Comparison of ENCODE assay signal across 23 cellular contexts in the genomic region with DNA sequence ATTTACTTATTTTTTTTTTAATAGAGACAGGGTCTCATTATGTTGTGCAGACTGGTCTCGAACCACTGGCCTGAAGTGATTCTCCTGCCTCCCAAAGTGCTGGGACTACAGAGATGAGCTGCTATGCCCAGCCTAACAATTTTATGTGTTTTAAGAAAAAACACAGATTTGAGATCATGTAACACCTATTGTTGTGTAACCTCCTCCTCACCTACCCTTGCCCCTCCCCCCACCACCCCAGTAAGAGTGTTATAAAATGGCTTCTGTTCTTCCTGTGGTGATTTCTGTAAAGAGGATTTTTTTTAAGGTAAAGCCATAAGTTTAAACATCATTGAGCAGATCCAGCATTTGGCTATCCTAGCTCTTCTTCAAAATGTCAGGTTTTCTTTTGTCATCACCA. TPM values are rescaled to one million over a fixed set of nuclear protein-coding genes. Genes with fewer than 3 reads are reported as not detected.
A peak's percentile ranks its signal among the peaks of the same experiment; 100 is the strongest.
DNase-seq lines count a peak whose midpoint lies in the region; FAIRE-seq and TF ChIP-seq lines count a peak whose summit lies in the region.
"Had no signal": no experiment of that assay in that cellular context is flagged by ENCODE, and none has a peak within 500 bp of the region (broad histone marks: within the 10 kb centered on the region; RNA-seq: fewer than 3 reads in every experiment).

No MANE protein-coding gene starts in this region.

- H3K27me3 Mint-ChIP-seq in neural crest cell (ENCODE audit: low read depth) (no peaks in the 10 kb centered on the region), H9 (ENCODE audit: low read depth) (no peaks in the 10 kb centered on the region)
- H3K27me3 Mint-ChIP-seq: B cell; CD4-positive, alpha-beta T cell; CD8-positive, alpha-beta memory T cell had no signal

- H4K8ac ChIP-seq in H1 (ENCODE audit: extremely low read depth, insufficient read depth, low read length) (no peak overlapping the region), H9 (replicated peaks; ENCODE audit: insufficient read length, low read depth, low read length) (no peak overlapping the region)

- H3K36me3 ChIP-seq in H1 (ENCODE audit: control insufficient read depth in 2 of 4, insufficient read depth in 4 of 4, low read length in 3 of 4) = peaks cover 4 to 25% (median 9%) of the 10 kb centered on the region in 4 experiments; a peak in 6 of 8 replicates

- H4K20me1 ChIP-seq in H1 (replicated peaks in 1 of 2; ENCODE audit: control insufficient read depth in 1 of 2, insufficient read depth in 2 of 2, low read length in 2 of 2) (no peaks in the 10 kb centered on the region), H9 (ENCODE audit: control insufficient read depth, insufficient read depth, insufficient read length) (no peaks in the 10 kb centered on the region)

- DNase-seq in NK-92 treated with Interleukin-12 subunit alpha and Interleukin-12 subunit beta, amount 100 ng/mL, for 24 hours (lab: John Stamatoyannopoulos, UW) = peak; percentile 32
- DNase-seq in NK-92 (lab: John Stamatoyannopoulos, UW; ENCODE audit: unreplicated experiment) (no peak), H1 (ENCODE audit: low read depth in 1 of 2, low spot score in 2 of 2) (no peak), iPS-NIHi11 (ENCODE audit: low spot score) (peak; percentile 17), neural crest cell (ENCODE audit: low read depth, low spot score) (no peak), H9 (no peak), Kasumi-1 (lab: John Stamatoyannopoulos, UW) (no peak)
- DNase-seq in stimulated activated CD4-positive, alpha-beta T cell treated with anti-CD3 and anti-CD28 coated beads, Interleukin-1b, Interleukin-23, amount 100 ng/mL, for 48 hours = no peak
- DNase-seq: CD4-positive, alpha-beta T cell; CD8-positive, alpha-beta memory T cell; DMS 273 treated with DMSO at 0.1 percent for 48 hours; DMS79; EL; GDM1; HFFc6 had no signal

- TF ChIP-seq POLR2A in H1 (IDR thresholded peaks at IDR 0.05; ENCODE audit: control extremely low read depth in 1 of 2, low read depth in 2 of 2, low read length in 2 of 2) = no peak

- H3K79me1 ChIP-seq in H1 (ENCODE audit: low read depth, low read length) (no peaks in the 10 kb centered on the region), H9 (ENCODE audit: insufficient read depth, low read depth, low read length, poor library complexity, severe bottlenecking) (no peaks in the 10 kb centered on the region)

- H3K9ac ChIP-seq in H1 (replicated peaks in 1 of 4; ENCODE audit: extremely low read depth in 1 of 4, low read depth in 3 of 4, low read length in 3 of 4) (no peak overlapping the region), H9 (ENCODE audit: extremely low read depth, insufficient read length, low read length) (no peak overlapping the region)
- H3K9ac ChIP-seq: BLaER1 treated with 17β-estradiol and CSF1 and Interleukin-3, amounts not matched to agents 10 nM and 100 nM had no signal

- 100% methylated on average over 1 of the region's 1 CpG; no CpG with 5 or more reads in 1 of the 2 experiments for WGBS in H1 (ENCODE audit: extremely low coverage in 1 of 2, insufficient coverage in 1 of 2, insufficient read length in 1 of 2, insufficient replicate concordance in 2 of 2, low coverage in 1 of 2, low lambda C conversion rate in 2 of 2, missing lambda C conversion rate in 1 of 2), 2 experiments
- no CpG with 5 or more reads among the region's 1 CpG for WGBS in H9 (ENCODE audit: extremely low coverage, insufficient read length, low lambda C conversion rate)

- H2BK120ac ChIP-seq in H1 (replicated peaks; ENCODE audit: low read depth, low read length) (no peak overlapping the region), H9 (ENCODE audit: low read depth, low read length, poor library complexity, severe bottlenecking) (no peak overlapping the region)

- no peak for FAIRE-seq in H1 (lab: Jason Lieb, UNC)
- FAIRE-seq: A204.1, D721Med, GM12878 had no signal

- H3K14ac ChIP-seq in H1 (ENCODE audit: insufficient read length) (no peak overlapping the region), H9 (ENCODE audit: insufficient read depth, low read length) (no peak overlapping the region)

- H3K9me3 Mint-ChIP-seq in neural crest cell = no peaks in the 10 kb centered on the region
- H3K9me3 Mint-ChIP-seq in H9 = no peaks in the 10 kb centered on the region
- H3K9me3 Mint-ChIP-seq: CD4-positive, alpha-beta T cell; CD8-positive, alpha-beta memory T cell; HFFc6 had no signal

- H3K27ac Mint-ChIP-seq in neural crest cell (ENCODE audit: unreplicated experiment) = peak overlapping the region; percentile 5
- peak overlapping the region in 1 of 3 experiments; percentile 31; a peak in 1 of 7 replicates for H3K27ac Mint-ChIP-seq in H9
- H3K27ac Mint-ChIP-seq: B cell; CD14-positive monocyte; CD4-positive, alpha-beta T cell; HFFc6 had no signal

- H3K56ac ChIP-seq in H1 (replicated peaks; ENCODE audit: insufficient read length, low read depth, low read length) (no peak overlapping the region), H9 (ENCODE audit: insufficient read length, low read depth, low read length) (no peak overlapping the region)

- H3K79me2 ChIP-seq in H1 (ENCODE audit: control insufficient read depth in 1 of 2, insufficient read depth in 2 of 2, low read length in 2 of 2) (peaks cover 0 to 27% of the 10 kb centered on the region in 2 experiments; a peak in 2 of 4 replicates), H9 (ENCODE audit: insufficient read depth, low read length) (no peaks in the 10 kb centered on the region)

- H3T11ph ChIP-seq in H9 (ENCODE audit: low read length) = no peak overlapping the region

- CTCF ChIA-PET in H1 (lab: Charles Lee; ENCODE audit: partially characterized antibody) = interaction anchor here (1.0 to 1.3 kb wide), 2 partner anchors 21 to 170 kb away, joined by 3 to 4 read pairs; no protein-coding TSS in a partner anchor

- POLR2A ChIA-PET in H1 (lab: Charles Lee; ENCODE audit: partially characterized antibody) = interaction anchor here (1.4 kb wide), 1 partner anchor 8 kb away, joined by 3 read pairs; no protein-coding TSS in a partner anchor

- no peak overlapping the region for H2BK12ac ChIP-seq in H1 (ENCODE audit: low read depth, low read length)
- no peak overlapping the region for H2BK12ac ChIP-seq in H9 (ENCODE audit: insufficient read length, low read depth, low read length)

- TF ChIP-seq RAD21 in H1 (IDR thresholded peaks at IDR 0.05 in 1 of 2, conservative IDR thresholded peaks at IDR 0.05 in 1 of 2; ENCODE audit: low read depth in 2 of 2, low read length in 2 of 2) = no peak

- H4K91ac ChIP-seq in H1 (replicated peaks; ENCODE audit: insufficient read length, low read length) (no peak overlapping the region), H9 (ENCODE audit: insufficient read length, low read depth, low read length) (no peak overlapping the region)

- H3K23me2 ChIP-seq in H1 (ENCODE audit: low read depth, low read length) (no peaks in the 10 kb centered on the region), H9 (ENCODE audit: insufficient read length, low read depth, low read length, poor library complexity, severe bottlenecking) (no peaks in the 10 kb centered on the region)

- H2BK5ac ChIP-seq in H1 (ENCODE audit: low read depth, low read length) (no peak overlapping the region), H9 (ENCODE audit: insufficient read length, low read length) (no peak overlapping the region)

- H2AK5ac ChIP-seq in H1 (ENCODE audit: low read depth, low read length) = no peak overlapping the region
- no peak overlapping the region for H2AK5ac ChIP-seq in H9 (ENCODE audit: insufficient read length, low read length)

- no peak overlapping the region for H2BK20ac ChIP-seq in H1 (ENCODE audit: low read length)
- H2BK20ac ChIP-seq in H9 (ENCODE audit: low read depth, low read length, poor library complexity, severe bottlenecking) = no peak overlapping the region

- H3K4ac ChIP-seq in H1 (replicated peaks; ENCODE audit: insufficient read length, low read depth, low read length) (no peak overlapping the region), H9 (ENCODE audit: low read depth, low read length) (no peak overlapping the region)

- H3K4me3 Mint-ChIP-seq in neural crest cell (no peak overlapping the region), H9 (no peak overlapping the region)
- H3K4me3 Mint-ChIP-seq: B cell; CD14-positive monocyte; CD4-positive, alpha-beta T cell; HFFc6 had no signal

- H3K9me3 ChIP-seq in H1 (ENCODE audit: insufficient read depth in 2 of 2, low read depth in 1 of 2, low read length in 1 of 2) (no peaks in the 10 kb centered on the region), H9 (ENCODE audit: control insufficient read depth, low read depth, low read length) (no peaks in the 10 kb centered on the region)
- H3K9me3 ChIP-seq: HAP-1 had no signal

- H3K23ac ChIP-seq in H1 (ENCODE audit: insufficient read length) = no peak overlapping the region
- H3K23ac ChIP-seq in H9 (ENCODE audit: insufficient read length, low read depth, low read length) = no peak overlapping the region

- H3K27ac ChIP-seq in H1 (ENCODE audit: low read depth, low read length) (no peak overlapping the region), H9 (ENCODE audit: insufficient read length, low read depth, low read length) (no peak overlapping the region)
- H3K27ac ChIP-seq: 22Rv1; BLaER1 treated with 17β-estradiol and CSF1 and Interleukin-3, amounts not matched to agents 10 nM and 100 nM had no signal

- H4K5ac ChIP-seq in H1 (ENCODE audit: insufficient read length, low read depth, low read length) (no peak overlapping the region), H9 (ENCODE audit: insufficient read length, low read depth, low read length) (no peak overlapping the region)

- H3K18ac ChIP-seq in H1 (ENCODE audit: extremely low read depth, low read length) (no peak overlapping the region), H9 (ENCODE audit: insufficient read length, low read depth, low read length) (no peak overlapping the region)

- H3K4me1 Mint-ChIP-seq in neural crest cell (no peaks in the 10 kb centered on the region), H9 (peaks cover 12 to 14% of the 10 kb centered on the region in 2 experiments)

- H2AFZ ChIP-seq in H1 (ENCODE audit: low read length) (no peak overlapping the region), H9 (ENCODE audit: low read length) (no peak overlapping the region)

- H3K4me2 ChIP-seq in H1 (ENCODE audit: insufficient read depth in 1 of 2, low read depth in 2 of 2, low read length in 2 of 2) (no peak overlapping the region), H9 (ENCODE audit: insufficient read depth, insufficient read length, low read length) (no peak overlapping the region)
- H3K4me2 ChIP-seq: BLaER1 treated with 17β-estradiol and CSF1 and Interleukin-3, amounts not matched to agents 10 nM and 100 nM had no signal

- H2BK15ac ChIP-seq in H1 (ENCODE audit: low read length) (no peak overlapping the region), H9 (ENCODE audit: low read depth, low read length) (no peak overlapping the region)

- TF ChIP-seq CTCF in H1 (IDR thresholded peaks at IDR 0.05; ENCODE audit: control extremely low read depth in 1 of 3, insufficient read depth in 1 of 3, low read depth in 1 of 3, low read length in 3 of 3) (no peak), neural crest cell (conservative IDR thresholded peaks at IDR 0.05) (no peak), H9 (conservative IDR thresholded peaks at IDR 0.05) (no peak)

- no peaks in the 10 kb centered on the region for H3K36me3 Mint-ChIP-seq in neural crest cell (ENCODE audit: low read depth)
- peaks cover 10 to 42% (median 40%) of the 10 kb centered on the region in 3 experiments; a peak in 6 of 7 replicates for H3K36me3 Mint-ChIP-seq in H9 (ENCODE audit: insufficient read depth in 1 of 3, low read depth in 3 of 3)

- no peak overlapping the region for H3K4me3 ChIP-seq in H1 (ENCODE audit: extremely low read depth in 1 of 4, insufficient read depth in 2 of 4, low read depth in 3 of 4, low read length in 4 of 4)
- H3K4me3 ChIP-seq: BLaER1 treated with 17β-estradiol and CSF1 and Interleukin-3, amounts not matched to agents 10 nM and 100 nM; GM12878; HAP-1 had no signal

- TF ChIP-seq EP300 in H1 (IDR thresholded peaks at IDR 0.05; ENCODE audit: borderline replicate concordance in 1 of 2, low read depth in 2 of 2, low read length in 2 of 2) = no peak

- no peaks in the 10 kb centered on the region for H3K27me3 ChIP-seq in H1 (replicated peaks in 1 of 4; ENCODE audit: control insufficient read depth in 3 of 4, extremely low read depth in 1 of 4, insufficient read depth in 3 of 4, low read length in 3 of 4)
- H3K27me3 ChIP-seq in H9 (ENCODE audit: insufficient read depth, low read length) = no peaks in the 10 kb centered on the region
- H3K27me3 ChIP-seq: BLaER1 treated with 17β-estradiol and CSF1 and Interleukin-3, amounts not matched to agents 10 nM and 100 nM had no signal

- H3K4me1 ChIP-seq in H1 (replicated peaks in 1 of 4; ENCODE audit: control insufficient read depth in 3 of 4, insufficient read depth in 4 of 4, low read length in 3 of 4) (0 out of 7 replicates have a peak, but pooled peaks cover 0 to 2% (median 0%) of the 10 kb centered on the region in 4 experiments), H9 (ENCODE audit: insufficient read depth, low read length) (no peaks in the 10 kb centered on the region; the same call in 1 of the 2 replicates)
- H3K4me1 ChIP-seq: HAP-1 had no signal

RNA-seq across cellular contexts. Expression of gene ARMC10, which starts 7.6 kb away (rescaled TPM):
- 43.4 and 44.3 TPM in 2 replicates for total RNA-seq in H1 (2021; fragmentation: NEBNext Ultra II Directional; extraction: Animal tissue kit (Norgen Biotek cat#: 25700))
- 12.1 and 16.4 TPM in 2 replicates for polyA plus RNA-seq in H1 (2011; rRNA removed)
- polyA plus RNA-seq in H1 (2011; cell fraction: cytosol; rRNA removed) = 26.8 TPM
- 9.2 TPM for polyA plus RNA-seq in H1 (2011; cell fraction: nucleus; rRNA removed)
- 20.8 to 32.6 TPM (median 23.7 TPM) in 4 replicates for polyA plus RNA-seq in H1 (2012, experiment 1 of 2)
- polyA plus RNA-seq in H1 (2012, experiment 2 of 2) = 15.7 TPM
- 19.5 TPM for polyA plus RNA-seq in H1 (2013, experiment 1 of 2)
- 20.3 TPM for polyA plus RNA-seq in H1 (2013, experiment 2 of 2)
- polyA minus RNA-seq in H1 (2011; rRNA and poly(A)+ RNA removed) = 22.7 and 26.6 TPM in 2 replicates
- polyA minus RNA-seq in H1 (2011; cell fraction: cytosol; rRNA and poly(A)+ RNA removed) = 27.0 TPM
- polyA minus RNA-seq in H1 (2011; cell fraction: nucleus; rRNA and poly(A)+ RNA removed) = 21.3 TPM
- total RNA-seq in neural crest cell (34.5 and 37.0 TPM in 2 replicates), H9 (2021) (40.2 and 46.8 TPM in 2 replicates)

RNA-seq across cellular contexts. Expression of gene FBXL13, which starts 7.9 kb away (rescaled TPM):
- 1.2 and 2.8 TPM in 2 replicates for total RNA-seq in H1 (2021; fragmentation: NEBNext Ultra II Directional; extraction: Animal tissue kit (Norgen Biotek cat#: 25700))
- polyA plus RNA-seq in H1 (2011; rRNA removed) = 1.1 and 1.2 TPM in 2 replicates
- 0.93 TPM for polyA plus RNA-seq in H1 (2011; cell fraction: cytosol; rRNA removed)
- polyA plus RNA-seq in H1 (2011; cell fraction: nucleus; rRNA removed) = 1.8 TPM
- 0.94 to 2.4 TPM (median 1.5 TPM) in 4 replicates for polyA plus RNA-seq in H1 (2012, experiment 1 of 2)
- not detected for polyA plus RNA-seq in H1 (2012, experiment 2 of 2)
- polyA plus RNA-seq in H1 (2013, experiment 1 of 2) = 0.75 TPM
- polyA plus RNA-seq in H1 (2013, experiment 2 of 2) = 0.98 TPM
- 6.0 and 7.0 TPM in 2 replicates for polyA minus RNA-seq in H1 (2011; rRNA and poly(A)+ RNA removed)
- polyA minus RNA-seq in H1 (2011; cell fraction: cytosol; rRNA and poly(A)+ RNA removed) = 1.9 TPM
- polyA minus RNA-seq in H1 (2011; cell fraction: nucleus; rRNA and poly(A)+ RNA removed) = 15.1 TPM
- total RNA-seq in neural crest cell (2.1 TPM in 2 replicates), H9 (2021) (3.8 and 4.4 TPM in 2 replicates)
- polyA plus RNA-seq: CD14-positive monocyte had no signal

Comparison
In these comparisons a context has a peak if more than half of its experiments do, and no peak if none do; other contexts are left out.
1. DNase-seq: peak in NK-92 treated with Interleukin-12 subunit alpha and Interleukin-12 subunit beta, amount 100 ng/mL, for 24 hours (single experiment) and iPS-NIHi11 (single experiment); none in NK-92 (single experiment), H1 (0 of 2), neural crest cell (single experiment), H9 (single experiment), stimulated activated CD4-positive, alpha-beta T cell treated with anti-CD3 and anti-CD28 coated beads, Interleukin-1b, Interleukin-23, amount 100 ng/mL, for 48 hours (single experiment) and Kasumi-1 (0 of 2).